In the genomic region with DNA sequence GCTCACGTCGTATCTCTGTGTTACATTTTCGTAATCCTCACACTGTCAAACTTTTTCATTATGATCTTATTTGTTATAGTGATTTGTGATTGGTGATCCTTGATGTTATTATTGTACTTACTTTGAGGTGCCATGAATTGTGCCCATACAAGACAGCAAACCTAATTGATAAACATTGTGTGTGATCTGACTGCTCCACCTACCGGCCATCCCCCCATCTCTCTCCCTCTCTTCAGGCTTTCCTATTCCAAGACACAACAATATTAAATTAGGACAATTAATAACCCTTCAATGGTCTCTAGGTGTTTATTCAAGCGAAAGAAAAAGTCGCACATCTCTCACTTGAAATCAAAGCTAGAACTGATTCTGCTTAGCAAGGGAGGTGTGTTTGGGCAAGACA, we compare ENCODE assay signal across 2 cellular contexts.
TF ChIP-seq lines count a peak whose summit lies in the region.

No MANE protein-coding gene starts in this region.

TF ChIP-seq in SK-N-SH, 30 proteins besides CTCF, POLR2A, EP300 and RAD21 (continued from another document):
- TF ChIP-seq, protein P1, sequence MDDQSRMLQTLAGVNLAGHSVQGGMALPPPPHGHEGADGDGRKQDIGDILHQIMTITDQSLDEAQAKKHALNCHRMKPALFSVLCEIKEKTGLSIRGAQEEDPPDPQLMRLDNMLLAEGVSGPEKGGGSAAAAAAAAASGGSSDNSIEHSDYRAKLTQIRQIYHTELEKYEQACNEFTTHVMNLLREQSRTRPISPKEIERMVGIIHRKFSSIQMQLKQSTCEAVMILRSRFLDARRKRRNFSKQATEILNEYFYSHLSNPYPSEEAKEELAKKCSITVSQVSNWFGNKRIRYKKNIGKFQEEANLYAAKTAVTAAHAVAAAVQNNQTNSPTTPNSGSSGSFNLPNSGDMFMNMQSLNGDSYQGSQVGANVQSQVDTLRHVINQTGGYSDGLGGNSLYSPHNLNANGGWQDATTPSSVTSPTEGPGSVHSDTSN (IDR thresholded peaks at IDR 0.05) = no peak
- no peak for TF ChIP-seq RXRA (IDR thresholded peaks at IDR 0.05; ENCODE audit: borderline replicate concordance, low read depth)
- no peak for TF ChIP-seq TCF12 (IDR thresholded peaks at IDR 0.05)
- no peak for TF ChIP-seq TEAD4 (IDR thresholded peaks at IDR 0.05; ENCODE audit: borderline replicate concordance, insufficient read depth)
- TF ChIP-seq POLR2AphosphoS5 (IDR thresholded peaks at IDR 0.05; ENCODE audit: low read depth, low read length) = no peak
- TF ChIP-seq, protein P2, sequence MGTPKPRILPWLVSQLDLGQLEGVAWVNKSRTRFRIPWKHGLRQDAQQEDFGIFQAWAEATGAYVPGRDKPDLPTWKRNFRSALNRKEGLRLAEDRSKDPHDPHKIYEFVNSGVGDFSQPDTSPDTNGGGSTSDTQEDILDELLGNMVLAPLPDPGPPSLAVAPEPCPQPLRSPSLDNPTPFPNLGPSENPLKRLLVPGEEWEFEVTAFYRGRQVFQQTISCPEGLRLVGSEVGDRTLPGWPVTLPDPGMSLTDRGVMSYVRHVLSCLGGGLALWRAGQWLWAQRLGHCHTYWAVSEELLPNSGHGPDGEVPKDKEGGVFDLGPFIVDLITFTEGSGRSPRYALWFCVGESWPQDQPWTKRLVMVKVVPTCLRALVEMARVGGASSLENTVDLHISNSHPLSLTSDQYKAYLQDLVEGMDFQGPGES (IDR thresholded peaks at IDR 0.05; ENCODE audit: low read depth, low read length) = no peak
TF ChIP-seq in SK-N-SH: peak in this region for 0.

TF ChIP-seq in SK-N-SH treated with all-trans-retinoic acid at 6 μM for 48 hours, 23 proteins besides CTCF, POLR2A, EP300 and RAD21:
- TF ChIP-seq, protein P3, sequence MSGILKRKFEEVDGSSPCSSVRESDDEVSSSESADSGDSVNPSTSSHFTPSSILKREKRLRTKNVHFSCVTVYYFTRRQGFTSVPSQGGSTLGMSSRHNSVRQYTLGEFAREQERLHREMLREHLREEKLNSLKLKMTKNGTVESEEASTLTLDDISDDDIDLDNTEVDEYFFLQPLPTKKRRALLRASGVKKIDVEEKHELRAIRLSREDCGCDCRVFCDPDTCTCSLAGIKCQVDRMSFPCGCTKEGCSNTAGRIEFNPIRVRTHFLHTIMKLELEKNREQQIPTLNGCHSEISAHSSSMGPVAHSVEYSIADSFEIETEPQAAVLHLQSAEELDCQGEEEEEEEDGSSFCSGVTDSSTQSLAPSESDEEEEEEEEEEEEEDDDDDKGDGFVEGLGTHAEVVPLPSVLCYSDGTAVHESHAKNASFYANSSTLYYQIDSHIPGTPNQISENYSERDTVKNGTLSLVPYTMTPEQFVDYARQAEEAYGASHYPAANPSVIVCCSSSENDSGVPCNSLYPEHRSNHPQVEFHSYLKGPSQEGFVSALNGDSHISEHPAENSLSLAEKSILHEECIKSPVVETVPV (CRISPR knock-in tag; IDR thresholded peaks at IDR 0.05) = no peak
- TF ChIP-seq ISL1 (CRISPR knock-in tag; IDR thresholded peaks at IDR 0.05) (no peak), TOX (CRISPR knock-in tag; IDR thresholded peaks at IDR 0.05; ENCODE audit: borderline replicate concordance) (no peak), ZNF8 (CRISPR knock-in tag; IDR thresholded peaks at IDR 0.05) (no peak), BACH2 (CRISPR knock-in tag; IDR thresholded peaks at IDR 0.05; ENCODE audit: borderline replicate concordance) (no peak), ZFP3 (CRISPR knock-in tag; IDR thresholded peaks at IDR 0.05) (no peak), TCF4 (CRISPR knock-in tag; IDR thresholded peaks at IDR 0.05; ENCODE audit: borderline replicate concordance) (no peak), ZFP30 (CRISPR knock-in tag; IDR thresholded peaks at IDR 0.05) (no peak), ZNF70 (CRISPR knock-in tag; IDR thresholded peaks at IDR 0.05) (no peak), ESRRG (CRISPR knock-in tag; IDR thresholded peaks at IDR 0.05) (no peak), CSDC2 (CRISPR knock-in tag; IDR thresholded peaks at IDR 0.05) (no peak), ARNTL (CRISPR knock-in tag; IDR thresholded peaks at IDR 0.05; ENCODE audit: borderline replicate concordance, low read depth) (no peak), OSR1 (CRISPR knock-in tag; IDR thresholded peaks at IDR 0.05) (no peak)
- TF ChIP-seq, protein P4, sequence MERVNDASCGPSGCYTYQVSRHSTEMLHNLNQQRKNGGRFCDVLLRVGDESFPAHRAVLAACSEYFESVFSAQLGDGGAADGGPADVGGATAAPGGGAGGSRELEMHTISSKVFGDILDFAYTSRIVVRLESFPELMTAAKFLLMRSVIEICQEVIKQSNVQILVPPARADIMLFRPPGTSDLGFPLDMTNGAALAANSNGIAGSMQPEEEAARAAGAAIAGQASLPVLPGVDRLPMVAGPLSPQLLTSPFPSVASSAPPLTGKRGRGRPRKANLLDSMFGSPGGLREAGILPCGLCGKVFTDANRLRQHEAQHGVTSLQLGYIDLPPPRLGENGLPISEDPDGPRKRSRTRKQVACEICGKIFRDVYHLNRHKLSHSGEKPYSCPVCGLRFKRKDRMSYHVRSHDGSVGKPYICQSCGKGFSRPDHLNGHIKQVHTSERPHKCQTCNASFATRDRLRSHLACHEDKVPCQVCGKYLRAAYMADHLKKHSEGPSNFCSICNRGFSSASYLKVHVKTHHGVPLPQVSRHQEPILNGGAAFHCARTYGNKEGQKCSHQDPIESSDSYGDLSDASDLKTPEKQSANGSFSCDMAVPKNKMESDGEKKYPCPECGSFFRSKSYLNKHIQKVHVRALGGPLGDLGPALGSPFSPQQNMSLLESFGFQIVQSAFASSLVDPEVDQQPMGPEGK (CRISPR knock-in tag; IDR thresholded peaks at IDR 0.05; ENCODE audit: borderline replicate concordance) = no peak
- TF ChIP-seq, protein P5, sequence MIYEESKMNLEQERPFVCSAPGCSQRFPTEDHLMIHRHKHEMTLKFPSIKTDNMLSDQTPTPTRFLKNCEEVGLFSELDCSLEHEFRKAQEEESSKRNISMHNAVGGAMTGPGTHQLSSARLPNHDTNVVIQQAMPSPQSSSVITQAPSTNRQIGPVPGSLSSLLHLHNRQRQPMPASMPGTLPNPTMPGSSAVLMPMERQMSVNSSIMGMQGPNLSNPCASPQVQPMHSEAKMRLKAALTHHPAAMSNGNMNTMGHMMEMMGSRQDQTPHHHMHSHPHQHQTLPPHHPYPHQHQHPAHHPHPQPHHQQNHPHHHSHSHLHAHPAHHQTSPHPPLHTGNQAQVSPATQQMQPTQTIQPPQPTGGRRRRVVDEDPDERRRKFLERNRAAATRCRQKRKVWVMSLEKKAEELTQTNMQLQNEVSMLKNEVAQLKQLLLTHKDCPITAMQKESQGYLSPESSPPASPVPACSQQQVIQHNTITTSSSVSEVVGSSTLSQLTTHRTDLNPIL (CRISPR knock-in tag; IDR thresholded peaks at IDR 0.05; ENCODE audit: low read depth) = no peak
